Comparison of ENCODE assay signal across 8 cellular contexts in the genomic region with DNA sequence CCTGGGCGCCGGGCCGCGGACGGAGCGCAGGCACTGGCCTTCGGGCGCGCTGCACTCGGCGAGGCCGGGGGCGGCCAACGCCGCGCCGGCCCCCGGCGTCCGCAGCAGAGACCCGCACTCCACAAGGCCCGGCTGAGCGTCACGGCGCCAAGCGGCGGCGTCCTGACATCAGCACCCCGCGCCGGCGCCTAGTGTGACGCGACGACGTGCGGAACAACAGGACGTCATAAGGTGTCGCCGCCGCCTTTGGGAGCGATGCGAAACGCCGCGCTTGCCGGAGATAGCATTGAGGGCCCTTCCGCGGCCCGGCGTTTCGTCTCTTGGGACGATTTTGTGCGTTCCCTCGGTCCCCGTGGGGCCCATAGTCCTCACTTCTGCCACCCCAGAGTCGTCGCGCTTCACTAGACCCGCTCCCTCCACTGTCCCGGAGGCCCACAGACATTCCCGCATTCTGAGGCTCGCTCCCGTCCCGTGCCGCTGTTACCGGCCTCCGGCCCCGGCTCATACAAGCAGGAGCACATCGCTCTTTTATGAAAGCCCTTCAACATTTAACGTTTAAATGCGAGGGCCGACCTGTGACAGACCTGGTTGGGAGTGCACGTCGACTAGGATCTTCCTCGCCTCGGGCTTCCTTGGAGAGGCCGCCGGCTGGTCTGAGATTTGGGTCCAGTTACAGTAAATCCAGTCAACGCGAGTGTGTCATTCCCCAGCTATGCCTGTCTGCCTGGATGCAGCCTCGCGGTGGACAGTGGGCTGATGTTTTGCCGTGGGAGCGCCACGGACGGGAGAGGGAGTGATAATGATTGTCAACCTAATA. TPM values are rescaled to one million over a fixed set of nuclear protein-coding genes. Genes with fewer than 3 reads are reported as not detected.
A peak's percentile ranks its signal among the peaks of the same experiment; 100 is the strongest.
DNase-seq lines count a peak whose midpoint lies in the region; ATAC-seq lines count a peak whose summit lies in the region.

Gene SSU72, minus strand, starts transcription at position 143 of the 817 bp plus-strand sequence. CDS start 306 bp downstream, outside the sequence.

- peaks cover 7% of the 10 kb centered on the region for H3K36me3 ChIP-seq in CD4-positive, alpha-beta memory T cell (ENCODE audit: insufficient read depth, low read length)
- no peaks in the 10 kb centered on the region for H3K36me3 ChIP-seq in mesendoderm (ENCODE audit: control insufficient read depth, insufficient read depth, low read length)

- H2BK15ac ChIP-seq in mesendoderm (replicated peaks; ENCODE audit: low read depth): no peak within 1 kb of the TSS

- peak within 1 kb of the TSS; percentile 92 for H2BK120ac ChIP-seq in mesendoderm (ENCODE audit: low read depth, low read length)

- H2BK5ac ChIP-seq in mesendoderm (ENCODE audit: low read length): peak within 1 kb of the TSS; percentile 96

- CTCF ChIA-PET in CD4-positive, alpha-beta memory T cell (lab: Charles Lee; ENCODE audit: partially characterized antibody): interaction anchor here (1.4 kb wide), 1 partner anchor 55 kb away, joined by 4 read pairs; no protein-coding TSS in a partner anchor
- CTCF ChIA-PET in activated CD8-positive, alpha-beta memory T cell treated with anti-CD3 and anti-CD28 coated beads for 36 hours (lab: Charles Lee): interaction anchor here (1.8 kb wide), 1 partner anchor 41 kb away, joined by 3 read pairs; the partner anchor contains the start of gene MIB2

- H3K9me3 ChIP-seq in CD4-positive, alpha-beta memory T cell (ENCODE audit: control insufficient read depth in 1 of 2, low read length in 2 of 2): no peaks in the 10 kb centered on the region

- peak within 1 kb of the TSS; percentile 96 to 99 (median 98) for H3K4me3 Mint-ChIP-seq in CD4-positive, alpha-beta memory T cell
- peak within 1 kb of the TSS; percentile 94 to 96 for H3K4me3 Mint-ChIP-seq in effector memory CD8-positive, alpha-beta T cell

- peak within 1 kb of the TSS; percentile 97 for H3K4me3 ChIP-seq in CD4-positive, alpha-beta memory T cell (ENCODE audit: low read length in 2 of 2)
- H3K4me3 ChIP-seq in mesendoderm (ENCODE audit: low read length): peak within 1 kb of the TSS; percentile 92

- H3K4me2 ChIP-seq in mesendoderm (ENCODE audit: low read length): peak within 1 kb of the TSS; percentile 95

- peaks cover 43% of the 10 kb centered on the region for H3K4me1 ChIP-seq in CD4-positive, alpha-beta memory T cell (ENCODE audit: insufficient read depth, low read length)
- no peaks in the 10 kb centered on the region for H3K4me1 ChIP-seq in mesendoderm (ENCODE audit: control insufficient read depth, low read depth, low read length)

- peaks cover 12 to 38% (median 25%) of the 10 kb centered on the region in 4 donors for H3K4me1 Mint-ChIP-seq in CD4-positive, alpha-beta memory T cell
- H3K4me1 Mint-ChIP-seq in effector memory CD8-positive, alpha-beta T cell (ENCODE audit: low read depth in 2 of 2): peaks cover 23 to 26% of the 10 kb centered on the region in 2 donors

- no peak within 1 kb of the TSS for H2AK5ac ChIP-seq in mesendoderm (ENCODE audit: low read length)

- peak within 1 kb of the TSS; percentile 99 for H3K27ac ChIP-seq in CD4-positive, alpha-beta memory T cell (ENCODE audit: low read depth, low read length)
- H3K27ac ChIP-seq in mesendoderm (ENCODE audit: low read depth, low read length): peak within 1 kb of the TSS; percentile 86

- no peaks in the 10 kb centered on the region for H3K27me3 ChIP-seq in CD4-positive, alpha-beta memory T cell (ENCODE audit: insufficient read depth, low read length)
- H3K27me3 ChIP-seq in mesendoderm (ENCODE audit: insufficient read depth, low read length, poor library complexity): no peaks in the 10 kb centered on the region

- DNase-seq in CD4-positive, alpha-beta memory T cell: peak; percentile 91 to 95 (median 94)
- DNase-seq in HK-2 (ENCODE audit: unreplicated experiment): peak; percentile 90
- peak; percentile 73 for DNase-seq in NK-92 (lab: John Stamatoyannopoulos, UW; ENCODE audit: unreplicated experiment)
- peak; percentile 91 to 92 (median 92) for DNase-seq in effector memory CD8-positive, alpha-beta T cell
- peak; percentile 96 for DNase-seq in mesendoderm
- DNase-seq in stimulated activated CD8-positive, alpha-beta memory T cell treated with anti-CD3 and anti-CD28 coated beads, Interleukin-12 subunit alpha, Interleukin-12 subunit beta, amount 100 ng/mL, for 4 hours (ENCODE audit: low read depth): peak; percentile 89

- H3K36me3 Mint-ChIP-seq in CD4-positive, alpha-beta memory T cell: peaks cover 7 to 23% of the 10 kb centered on the region in 2 donors
- H3K36me3 Mint-ChIP-seq in effector memory CD8-positive, alpha-beta T cell (ENCODE audit: insufficient read depth): peaks cover 47% of the 10 kb centered on the region

- no CpG with 5 or more reads among the region's 87 CpGs for WGBS in mesendoderm (ENCODE audit: extremely low coverage, insufficient coverage, low lambda C conversion rate)

- H3K79me1 ChIP-seq in mesendoderm (ENCODE audit: low read length): no peaks in the 10 kb centered on the region

- H3K23ac ChIP-seq in mesendoderm (ENCODE audit: low read length): no peak within 1 kb of the TSS

- no peak within 1 kb of the TSS for H4K5ac ChIP-seq in mesendoderm (ENCODE audit: low read length)

- H3K79me2 ChIP-seq in mesendoderm (ENCODE audit: control insufficient read depth, insufficient read depth, low read length): peaks cover 39% of the 10 kb centered on the region

- intact Hi-C loops in CD4-positive, alpha-beta memory T cell (cut with micrococcal nuclease): loop anchor here (1.0 to 10.0 kb wide), 6 partner anchors 24 to 104 kb away; partner anchors contain the start of genes ATAD3A, ATAD3B, CDK11B and MIB2

- POLR2A ChIA-PET in CD4-positive, alpha-beta memory T cell (lab: Charles Lee; ENCODE audit: partially characterized antibody): interaction anchor here (0.9 to 8.3 kb wide), 5 partner anchors 10 to 175 kb away, joined by 3 to 61 read pairs (median 5); partner anchors contain the start of gene MIB2
- POLR2A ChIA-PET in activated CD8-positive, alpha-beta memory T cell treated with anti-CD3 and anti-CD28 coated beads for 36 hours (lab: Charles Lee): no interaction called here

- peak; percentile 86 for ATAC-seq in GM19455 (IDR thresholded peaks at IDR 0.05; ENCODE audit: unreplicated experiment)
- peak; percentile 87 for ATAC-seq in effector memory CD8-positive, alpha-beta T cell (replicated peaks)

- peak within 1 kb of the TSS; percentile 97 for H3K9ac ChIP-seq in mesendoderm (ENCODE audit: low read length)

- peak within 1 kb of the TSS; percentile 97 for H3K18ac ChIP-seq in mesendoderm (ENCODE audit: low read length)

- peak within 1 kb of the TSS; percentile 82 for H4K8ac ChIP-seq in mesendoderm (ENCODE audit: low read depth, low read length)

- no peaks in the 10 kb centered on the region for H3K27me3 Mint-ChIP-seq in CD4-positive, alpha-beta memory T cell
- no peaks in the 10 kb centered on the region for H3K27me3 Mint-ChIP-seq in effector memory CD8-positive, alpha-beta T cell

- H3K27ac Mint-ChIP-seq in CD4-positive, alpha-beta memory T cell: peak within 1 kb of the TSS; percentile 97 to 100 (median 99)
- peak within 1 kb of the TSS; percentile 100 for H3K27ac Mint-ChIP-seq in effector memory CD8-positive, alpha-beta T cell

- peaks cover 0 to 7% (median 0%) of the 10 kb centered on the region in 8 donors for H3K9me3 Mint-ChIP-seq in CD4-positive, alpha-beta memory T cell
- no peaks in the 10 kb centered on the region for H3K9me3 Mint-ChIP-seq in effector memory CD8-positive, alpha-beta T cell

- peak within 1 kb of the TSS; percentile 98 for H3K56ac ChIP-seq in mesendoderm (ENCODE audit: low read length)

- peak within 1 kb of the TSS; percentile 96 for H3K4ac ChIP-seq in mesendoderm (ENCODE audit: low read depth, low read length)

RNA-seq across cellular contexts. Expression of gene SSU72, which starts in this region (rescaled TPM):
- total RNA-seq in CD4-positive, alpha-beta memory T cell: 100 to 1,000 TPM; 128 to 132 TPM
- polyA plus RNA-seq in CD4-positive, alpha-beta memory T cell: 100 to 1,000 TPM; 202 to 209 TPM
- total RNA-seq in activated CD8-positive, alpha-beta memory T cell treated with anti-CD3 and anti-CD28 coated beads for 36 hours: 100 to 1,000 TPM; 121 to 126 TPM
- 173 TPM for polyA plus RNA-seq in mesendoderm (2013, experiment 1 of 2)
- polyA plus RNA-seq in mesendoderm (2013, experiment 2 of 2): 175 TPM

Comparison
In these comparisons a context has a peak if more than half of its experiments do, and no peak if none do; other contexts are left out.
1. Peak in every context shown above with its lines: DNase-seq, ATAC-seq, H3K4me3 ChIP-seq and H3K27ac ChIP-seq.